8 cellular contexts compared by ENCODE assay signal in genomic region chr7:75092892-75093249, GRCh38. TPM values are rescaled to one million over a fixed set of nuclear protein-coding genes. Genes with fewer than 3 reads are reported as not detected.
DNase-seq lines count a peak whose midpoint lies in the region; ATAC-seq and TF ChIP-seq lines count a peak whose summit lies in the region.
"Not testable (repeated sequence)": the region's sequence is repeated elsewhere in the genome, so short reads cannot be mapped to it uniquely, and the experiment has no call there.

No MANE protein-coding gene starts in this region.

- not testable (repeated sequence) for H3K36me3 Mint-ChIP-seq in Caco-2 (ENCODE audit: insufficient read depth, unreplicated experiment); WTC11; osteocyte (ENCODE audit: unreplicated experiment)

- peak overlapping the region; percentile 22 for H3K4me3 Mint-ChIP-seq in Caco-2 (ENCODE audit: unreplicated experiment)
- H3K4me3 Mint-ChIP-seq in WTC11; osteocyte (ENCODE audit: unreplicated experiment): not testable (repeated sequence)

- not testable (repeated sequence) for H3K36me3 ChIP-seq in Caco-2 (ENCODE audit: control insufficient read depth, insufficient read depth, low read length); cardiac muscle cell

- CTCF ChIA-PET in Caco-2 (lab: Charles Lee); WTC11 (lab: Charles Lee): not testable (repeated sequence)

- POLR2A ChIA-PET in Caco-2 (lab: Charles Lee); WTC11 (lab: Charles Lee): not testable (repeated sequence)

- not testable (repeated sequence) for BruUV-seq in Caco-2 (replicated peaks; lab: Mats Ljungman, UMichigan)

- not testable (repeated sequence) for H3K4me1 Mint-ChIP-seq in Caco-2 (ENCODE audit: low read depth, unreplicated experiment); WTC11; osteocyte (ENCODE audit: unreplicated experiment)

- not testable (repeated sequence) for H3K27me3 ChIP-seq in Caco-2 (replicated peaks; ENCODE audit: control insufficient read depth, insufficient read depth, low read length); cardiac muscle cell

- H3K4me1 ChIP-seq in Caco-2; cardiac muscle cell (ENCODE audit: low read depth): not testable (repeated sequence)

- not testable (repeated sequence) for H3K27me3 Mint-ChIP-seq in Caco-2 (ENCODE audit: insufficient read depth, unreplicated experiment); WTC11 (ENCODE audit: low read depth); osteocyte (ENCODE audit: unreplicated experiment)

- intact Hi-C loops in Caco-2 (cut with micrococcal nuclease; ENCODE audit: unreplicated experiment) = not testable (repeated sequence)

- ATAC-seq in GM21528 (IDR thresholded peaks at IDR 0.05; ENCODE audit: low FRiP score, unreplicated experiment) (peak; percentile 93), HG03432 (IDR thresholded peaks at IDR 0.05; ENCODE audit: unreplicated experiment) (peak; percentile 95), WTC11 (peak; percentile 99)

- not testable (repeated sequence) for TF ChIP-seq CTCF in Caco-2 (IDR thresholded peaks at IDR 0.05; ENCODE audit: insufficient read depth in 1 of 2, low read depth in 1 of 2, low read length in 1 of 2, severe bottlenecking in 1 of 2, unreplicated experiment in 1 of 2); WTC11 (IDR thresholded peaks at IDR 0.05); cardiac muscle cell (IDR thresholded peaks at IDR 0.05; ENCODE audit: low read depth, low read length); osteocyte (IDR thresholded peaks at IDR 0.05)

- peak overlapping the region; percentile 97 for H3K27ac ChIP-seq in cardiac muscle cell

- not testable (repeated sequence) for H3K27ac Mint-ChIP-seq in Caco-2 (ENCODE audit: unreplicated experiment); WTC11; osteocyte (ENCODE audit: unreplicated experiment)

- DNase-seq in Caco-2 (peak; percentile 97), WTC11 (ENCODE audit: low spot score) (peak; percentile 91), osteocyte (ENCODE audit: extremely low spot score, unreplicated experiment) (peak; percentile 97)
- peak; percentile 73 for DNase-seq in activated naive CD8-positive, alpha-beta T cell treated with anti-CD3 and anti-CD28 coated beads, Interleukin-2, amount 50 U/mL, for 16 hours (ENCODE audit: low read depth, low spot score)
- not testable (repeated sequence) for DNase-seq in cardiac muscle cell (ENCODE audit: low read depth in 1 of 2, low spot score in 1 of 2)
- DNase-seq in stimulated activated CD8-positive, alpha-beta memory T cell treated with anti-CD3 and anti-CD28 coated beads, Interleukin-4, amount 100 ng/mL, for 48 hours = peak; percentile 90

- not testable (repeated sequence) for H3K9me3 Mint-ChIP-seq in Caco-2 (ENCODE audit: unreplicated experiment); WTC11; osteocyte (ENCODE audit: unreplicated experiment)

- H3K4me3 ChIP-seq in Caco-2 (ENCODE audit: low read depth, low read length) (peak overlapping the region; percentile 40), cardiac muscle cell (peak overlapping the region; percentile 48)

- not testable (repeated sequence) for H3K9me3 ChIP-seq in Caco-2; cardiac muscle cell (ENCODE audit: low read depth)

RNA-seq across cellular contexts. Expression of gene GTF2IRD2B, which starts 0.5 kb away (rescaled TPM):
- total RNA-seq in Caco-2 (2022) (20.0 and 23.5 TPM in 2 replicates), WTC11 (2021) (8.7 to 11.2 TPM (median 10.8 TPM) in 3 replicates), cardiac muscle cell (31.4 and 41.3 TPM in 2 replicates), osteocyte (34.6 and 44.2 TPM in 2 replicates)
- 40.7 and 50.5 TPM in 2 replicates for polyA plus RNA-seq in cardiac muscle cell

RNA-seq across cellular contexts. Expression of gene RCC1L, which starts 19.3 kb away (rescaled TPM):
- total RNA-seq in Caco-2 (2022) (62.4 and 63.9 TPM in 2 replicates), WTC11 (2021) (52.3 to 57.0 TPM (median 53.0 TPM) in 3 replicates), cardiac muscle cell (49.5 and 63.3 TPM in 2 replicates), osteocyte (38.4 and 38.7 TPM in 2 replicates)
- 69.9 and 82.4 TPM in 2 replicates for polyA plus RNA-seq in cardiac muscle cell
